ENCODE assay signal across 1 cellular context in genomic region chr6:43427406-43428111, GRCh38.
TF ChIP-seq lines count a peak whose summit lies in the region.

A gene with protein sequence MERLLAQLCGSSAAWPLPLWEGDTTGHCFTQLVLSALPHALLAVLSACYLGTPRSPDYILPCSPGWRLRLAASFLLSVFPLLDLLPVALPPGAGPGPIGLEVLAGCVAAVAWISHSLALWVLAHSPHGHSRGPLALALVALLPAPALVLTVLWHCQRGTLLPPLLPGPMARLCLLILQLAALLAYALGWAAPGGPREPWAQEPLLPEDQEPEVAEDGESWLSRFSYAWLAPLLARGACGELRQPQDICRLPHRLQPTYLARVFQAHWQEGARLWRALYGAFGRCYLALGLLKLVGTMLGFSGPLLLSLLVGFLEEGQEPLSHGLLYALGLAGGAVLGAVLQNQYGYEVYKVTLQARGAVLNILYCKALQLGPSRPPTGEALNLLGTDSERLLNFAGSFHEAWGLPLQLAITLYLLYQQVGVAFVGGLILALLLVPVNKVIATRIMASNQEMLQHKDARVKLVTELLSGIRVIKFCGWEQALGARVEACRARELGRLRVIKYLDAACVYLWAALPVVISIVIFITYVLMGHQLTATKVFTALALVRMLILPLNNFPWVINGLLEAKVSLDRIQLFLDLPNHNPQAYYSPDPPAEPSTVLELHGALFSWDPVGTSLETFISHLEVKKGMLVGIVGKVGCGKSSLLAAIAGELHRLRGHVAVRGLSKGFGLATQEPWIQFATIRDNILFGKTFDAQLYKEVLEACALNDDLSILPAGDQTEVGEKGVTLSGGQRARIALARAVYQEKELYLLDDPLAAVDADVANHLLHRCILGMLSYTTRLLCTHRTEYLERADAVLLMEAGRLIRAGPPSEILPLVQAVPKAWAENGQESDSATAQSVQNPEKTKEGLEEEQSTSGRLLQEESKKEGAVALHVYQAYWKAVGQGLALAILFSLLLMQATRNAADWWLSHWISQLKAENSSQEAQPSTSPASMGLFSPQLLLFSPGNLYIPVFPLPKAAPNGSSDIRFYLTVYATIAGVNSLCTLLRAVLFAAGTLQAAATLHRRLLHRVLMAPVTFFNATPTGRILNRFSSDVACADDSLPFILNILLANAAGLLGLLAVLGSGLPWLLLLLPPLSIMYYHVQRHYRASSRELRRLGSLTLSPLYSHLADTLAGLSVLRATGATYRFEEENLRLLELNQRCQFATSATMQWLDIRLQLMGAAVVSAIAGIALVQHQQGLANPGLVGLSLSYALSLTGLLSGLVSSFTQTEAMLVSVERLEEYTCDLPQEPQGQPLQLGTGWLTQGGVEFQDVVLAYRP (N-terminal part only) (plus strand): TSS chr6:43427541. CDS start chr6:43427979, 438 bp downstream.

TF ChIP-seq in HepG2, 621 proteins besides CTCF, POLR2A, EP300 and RAD21 (continued from another document and continues in another):
- peak; percentile 52 for TF ChIP-seq ARID5B (CRISPR knock-in tag; IDR thresholded peaks at IDR 0.05)
- TF ChIP-seq ZSCAN30 (CRISPR knock-in tag; IDR thresholded peaks at IDR 0.05), result no peak
- peak; percentile 23 for TF ChIP-seq ZNF142 (CRISPR knock-in tag; IDR thresholded peaks at IDR 0.05)
- TF ChIP-seq FOXA1 (IDR thresholded peaks at IDR 0.05), result no peak
- 0 out of 2 replicates have a peak, but pooled peaks have one; percentile 20 for TF ChIP-seq FOXA1 (CRISPR knock-in tag; IDR thresholded peaks at IDR 0.05)
- TF ChIP-seq, protein P1, sequence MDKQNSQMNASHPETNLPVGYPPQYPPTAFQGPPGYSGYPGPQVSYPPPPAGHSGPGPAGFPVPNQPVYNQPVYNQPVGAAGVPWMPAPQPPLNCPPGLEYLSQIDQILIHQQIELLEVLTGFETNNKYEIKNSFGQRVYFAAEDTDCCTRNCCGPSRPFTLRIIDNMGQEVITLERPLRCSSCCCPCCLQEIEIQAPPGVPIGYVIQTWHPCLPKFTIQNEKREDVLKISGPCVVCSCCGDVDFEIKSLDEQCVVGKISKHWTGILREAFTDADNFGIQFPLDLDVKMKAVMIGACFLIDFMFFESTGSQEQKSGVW (CRISPR knock-in tag; IDR thresholded peaks at IDR 0.05; ENCODE audit: borderline replicate concordance), result no peak
- TF ChIP-seq, protein P2, sequence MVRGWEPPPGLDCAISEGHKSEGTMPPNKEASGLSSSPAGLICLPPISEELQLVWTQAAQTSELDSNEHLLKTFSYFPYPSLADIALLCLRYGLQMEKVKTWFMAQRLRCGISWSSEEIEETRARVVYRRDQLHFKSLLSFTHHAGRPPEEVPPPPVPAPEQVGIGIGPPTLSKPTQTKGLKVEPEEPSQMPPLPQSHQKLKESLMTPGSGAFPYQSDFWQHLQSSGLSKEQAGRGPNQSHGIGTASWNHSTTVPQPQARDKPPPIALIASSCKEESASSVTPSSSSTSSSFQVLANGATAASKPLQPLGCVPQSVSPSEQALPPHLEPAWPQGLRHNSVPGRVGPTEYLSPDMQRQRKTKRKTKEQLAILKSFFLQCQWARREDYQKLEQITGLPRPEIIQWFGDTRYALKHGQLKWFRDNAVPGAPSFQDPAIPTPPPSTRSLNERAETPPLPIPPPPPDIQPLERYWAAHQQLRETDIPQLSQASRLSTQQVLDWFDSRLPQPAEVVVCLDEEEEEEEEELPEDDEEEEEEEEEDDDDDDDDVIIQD (CRISPR knock-in tag; IDR thresholded peaks at IDR 0.05; ENCODE audit: low read depth), result peak; percentile 59; the same call in 1 of the 2 replicates
- TF ChIP-seq, protein P3, sequence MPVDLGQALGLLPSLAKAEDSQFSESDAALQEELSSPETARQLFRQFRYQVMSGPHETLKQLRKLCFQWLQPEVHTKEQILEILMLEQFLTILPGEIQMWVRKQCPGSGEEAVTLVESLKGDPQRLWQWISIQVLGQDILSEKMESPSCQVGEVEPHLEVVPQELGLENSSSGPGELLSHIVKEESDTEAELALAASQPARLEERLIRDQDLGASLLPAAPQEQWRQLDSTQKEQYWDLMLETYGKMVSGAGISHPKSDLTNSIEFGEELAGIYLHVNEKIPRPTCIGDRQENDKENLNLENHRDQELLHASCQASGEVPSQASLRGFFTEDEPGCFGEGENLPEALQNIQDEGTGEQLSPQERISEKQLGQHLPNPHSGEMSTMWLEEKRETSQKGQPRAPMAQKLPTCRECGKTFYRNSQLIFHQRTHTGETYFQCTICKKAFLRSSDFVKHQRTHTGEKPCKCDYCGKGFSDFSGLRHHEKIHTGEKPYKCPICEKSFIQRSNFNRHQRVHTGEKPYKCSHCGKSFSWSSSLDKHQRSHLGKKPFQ (CRISPR knock-in tag; IDR thresholded peaks at IDR 0.05; ENCODE audit: insufficient replicate concordance), result no peak
- TF ChIP-seq ZNF678 (CRISPR knock-in tag; IDR thresholded peaks at IDR 0.05), result peak; percentile 69; the same call in 1 of the 2 replicates
- no peak for TF ChIP-seq ZNF7 (CRISPR knock-in tag; IDR thresholded peaks at IDR 0.05)
- TF ChIP-seq SPEN (CRISPR knock-in tag; IDR thresholded peaks at IDR 0.05; ENCODE audit: low read depth), result peak; percentile 65
- no peak; the same call in 1 of the 2 replicates for TF ChIP-seq ZNF383 (CRISPR knock-in tag; IDR thresholded peaks at IDR 0.05; ENCODE audit: borderline replicate concordance)
- peak; percentile 97 for TF ChIP-seq YEATS4 (CRISPR knock-in tag; IDR thresholded peaks at IDR 0.05; ENCODE audit: borderline replicate concordance)
- TF ChIP-seq ZBTB40 (IDR thresholded peaks at IDR 0.05), result no peak
- peak; percentile 38 for TF ChIP-seq ZBTB40 (CRISPR knock-in tag; IDR thresholded peaks at IDR 0.05)
- TF ChIP-seq, protein P4, sequence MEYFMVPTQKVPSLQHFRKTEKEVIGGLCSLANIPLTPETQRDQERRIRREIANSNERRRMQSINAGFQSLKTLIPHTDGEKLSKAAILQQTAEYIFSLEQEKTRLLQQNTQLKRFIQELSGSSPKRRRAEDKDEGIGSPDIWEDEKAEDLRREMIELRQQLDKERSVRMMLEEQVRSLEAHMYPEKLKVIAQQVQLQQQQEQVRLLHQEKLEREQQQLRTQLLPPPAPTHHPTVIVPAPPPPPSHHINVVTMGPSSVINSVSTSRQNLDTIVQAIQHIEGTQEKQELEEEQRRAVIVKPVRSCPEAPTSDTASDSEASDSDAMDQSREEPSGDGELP (IDR thresholded peaks at IDR 0.05; ENCODE audit: borderline replicate concordance, low read depth), result peak; percentile 79; the same call in 1 of the 2 replicates
- TF ChIP-seq ISX (CRISPR knock-in tag; conservative IDR thresholded peaks at IDR 0.05), result 0 out of 2 replicates have a peak, but pooled peaks have one; percentile 78
- no peak for TF ChIP-seq RFX3 (CRISPR knock-in tag; IDR thresholded peaks at IDR 0.05)
